ENCODE assay signal across 31 cellular contexts in the genomic region with DNA sequence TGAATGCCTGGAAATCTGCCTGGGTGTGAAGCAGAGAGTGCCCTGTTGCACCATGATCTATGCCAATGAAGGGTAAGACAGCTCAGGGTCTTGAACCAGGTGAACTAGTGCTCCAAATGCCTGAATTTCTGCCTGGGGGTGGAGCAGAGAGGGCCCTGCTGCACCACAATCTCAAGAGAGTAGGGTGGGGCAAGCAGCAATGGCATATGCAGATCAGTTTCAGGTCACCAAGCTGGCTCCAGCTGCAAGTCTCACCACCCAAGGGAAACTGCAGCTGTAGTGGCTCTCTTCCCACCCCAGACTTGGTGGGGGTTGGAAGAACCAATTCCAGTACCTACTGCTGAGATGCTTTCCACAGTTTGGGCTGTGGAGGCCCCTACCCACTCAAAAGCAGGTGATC.
"Had no signal": no experiment of that assay in that cellular context is flagged by ENCODE, and none has a peak within 500 bp of the region (broad histone marks: within the 10 kb centered on the region; RNA-seq: fewer than 3 reads in every experiment).

No MANE protein-coding gene starts in this region.

- H3K4me3 ChIP-seq: MG63 had no signal

- H3K9me3 ChIP-seq: MG63 had no signal

- H3K27me3 ChIP-seq: MG63 had no signal

- DNase-seq: MG63, MV-4-11, NCI-H1048, NCI-H1092, NCI-H1092 treated with DMSO at 0.1 percent for 48 hours, NCI-H1105, NCI-H1105 treated with DMSO at 0.1 percent for 48 hours, NCI-H1417, NCI-H1417 treated with DMSO at 0.1 percent for 48 hours, NCI-H1436, NCI-H1436 treated with DMSO at 0.1 percent for 48 hours, NCI-H146, NCI-H1694, NCI-H1694 treated with DMSO at 0.1 percent for 48 hours, NCI-H187, NCI-H187 treated with DMSO at 0.1 percent for 48 hours, NCI-H1930, NCI-H2029, NCI-H2029 treated with DMSO at 0.1 percent for 48 hours, NCI-H2081, NCI-H2081 treated with DMSO at 0.1 percent for 48 hours, NCI-H2107, NCI-H2171, NCI-H2171 treated with DMSO at 0.1 percent for 48 hours, NCI-H2227 treated with DMSO at 0.1 percent for 48 hours, NCI-H226, NCI-H345, NCI-H446, NCI-H446 treated with DMSO at 0.1 percent for 48 hours, NCI-H510A, NCI-H510A treated with DMSO at 0.1 percent for 48 hours had no signal

- H3K36me3 ChIP-seq: MG63 had no signal
